8 cellular contexts compared by ENCODE assay signal in genomic region chr7:38342135-38342534, GRCh38.
A peak's percentile ranks its signal among the peaks of the same experiment; 100 is the strongest.
DNase-seq lines count a peak whose midpoint lies in the region; ATAC-seq, FAIRE-seq and TF ChIP-seq lines count a peak whose summit lies in the region.
"Not testable (repeated sequence)": the region's sequence is repeated elsewhere in the genome, so short reads cannot be mapped to it uniquely, and the experiment has no call there.

No MANE protein-coding gene starts in this region.

- H3K27ac Mint-ChIP-seq in CD4-positive, alpha-beta memory T cell: peak overlapping the region; percentile 23 to 89 (median 73)
- H3K27ac Mint-ChIP-seq in T-helper 1 cell treated with Interleukin-12 subunit alpha and Interleukin-12 subunit beta and Interleukin-4 antibody, amounts not matched to agents 30 μg/mL and 1 μg/mL, for 36 hours: peak overlapping the region; percentile 65
- H3K27ac Mint-ChIP-seq in activated CD4-positive, alpha-beta T cell treated with anti-CD3 and anti-CD28 coated beads, Interleukin-2, amount 10 ng/mL, durations not matched to agents 7 days and 5 days: peak overlapping the region; percentile 86
- H3K27ac Mint-ChIP-seq in activated T-helper 1 cell treated with anti-CD3 and anti-CD28 coated beads, Interleukin-12 subunit alpha, Interleukin-12 subunit beta, Interleukin-2, Interleukin-4 antibody, amounts not matched to agents 30 ng/mL and 10 ng/mL and 1 ng/mL, durations not matched to agents 14 hours and 24 hours and 36 hours: peak overlapping the region; percentile 73
- peak overlapping the region in 8 of 9 donors; percentile 77 to 91 (median 84) for H3K27ac Mint-ChIP-seq in naive thymus-derived CD4-positive, alpha-beta T cell

- H3K27me3 ChIP-seq in CD4-positive, alpha-beta memory T cell (ENCODE audit: insufficient read depth, low read length); K562 (ENCODE audit: control insufficient read depth in 2 of 2, insufficient read depth in 2 of 2, low read length in 2 of 2); naive thymus-derived CD4-positive, alpha-beta T cell (ENCODE audit: control insufficient read depth in 2 of 2, insufficient read depth in 2 of 2, low read length in 2 of 2); thymus (ENCODE audit: control insufficient read depth, insufficient read depth): not testable (repeated sequence)

- H2AFZ ChIP-seq in K562 (ENCODE audit: low read depth, low read length): peak overlapping the region; percentile 80

- not testable (repeated sequence) for H3K9me3 Mint-ChIP-seq in CD4-positive, alpha-beta memory T cell; T-helper 1 cell treated with Interleukin-12 subunit alpha and Interleukin-12 subunit beta and Interleukin-4 antibody, amounts not matched to agents 30 μg/mL and 1 μg/mL, for 36 hours; activated CD4-positive, alpha-beta T cell treated with anti-CD3 and anti-CD28 coated beads, Interleukin-2, amount 10 ng/mL, durations not matched to agents 7 days and 5 days; activated T-helper 1 cell treated with anti-CD3 and anti-CD28 coated beads, Interleukin-12 subunit alpha, Interleukin-12 subunit beta, Interleukin-2, Interleukin-4 antibody, amounts not matched to agents 30 ng/mL and 10 ng/mL and 1 ng/mL, durations not matched to agents 14 hours and 24 hours and 36 hours; naive thymus-derived CD4-positive, alpha-beta T cell

- CTCF ChIA-PET in CD4-positive, alpha-beta memory T cell (lab: Charles Lee; ENCODE audit: partially characterized antibody): interaction anchor here (0.9 to 7.2 kb wide), 3 partner anchors 21 to 124 kb away, joined by 5 to 79 read pairs (median 65); no protein-coding TSS in a partner anchor
- CTCF ChIA-PET in activated CD4-positive, alpha-beta T cell treated with anti-CD3 and anti-CD28 coated beads, Interleukin-2, amount 10 ng/mL, durations not matched to agents 7 days and 5 days (lab: Charles Lee): interaction anchor here (2.0 kb wide), 1 partner anchor 126 kb away, joined by 7 read pairs; no protein-coding TSS in a partner anchor
- CTCF ChIA-PET in K562 (lab: Yijun Ruan, JAX; ENCODE audit: low intra/inter-chr PET ratio): not testable (repeated sequence)
- CTCF ChIA-PET in naive thymus-derived CD4-positive, alpha-beta T cell (lab: Charles Lee): interaction anchor here (3.3 kb wide), 1 partner anchor 27 kb away, joined by 13 read pairs; no protein-coding TSS in a partner anchor

- peaks cover 45% of the 10 kb centered on the region for H3K4me1 ChIP-seq in CD4-positive, alpha-beta memory T cell (ENCODE audit: insufficient read depth, low read length)
- H3K4me1 ChIP-seq in K562 (replicated peaks in 1 of 2; ENCODE audit: control insufficient read depth in 2 of 2, insufficient read depth in 2 of 2, low read length in 2 of 2): peaks cover 16 to 23% of the 10 kb centered on the region in 2 experiments
- H3K4me1 ChIP-seq in naive thymus-derived CD4-positive, alpha-beta T cell (ENCODE audit: control insufficient read depth in 2 of 2, insufficient read depth in 2 of 2, low read length in 2 of 2): peaks cover 18 to 32% of the 10 kb centered on the region in 2 donors
- H3K4me1 ChIP-seq in thymus (ENCODE audit: control insufficient read depth, insufficient read depth, low read length): not testable (repeated sequence)

- H3K4me1 Mint-ChIP-seq in CD4-positive, alpha-beta memory T cell: peaks cover 26 to 59% (median 35%) of the 10 kb centered on the region in 4 donors
- H3K4me1 Mint-ChIP-seq in T-helper 1 cell treated with Interleukin-12 subunit alpha and Interleukin-12 subunit beta and Interleukin-4 antibody, amounts not matched to agents 30 μg/mL and 1 μg/mL, for 36 hours (ENCODE audit: low read depth): peaks cover 41% of the 10 kb centered on the region
- peaks cover 59% of the 10 kb centered on the region for H3K4me1 Mint-ChIP-seq in activated CD4-positive, alpha-beta T cell treated with anti-CD3 and anti-CD28 coated beads, Interleukin-2, amount 10 ng/mL, durations not matched to agents 7 days and 5 days
- peaks cover 48% of the 10 kb centered on the region for H3K4me1 Mint-ChIP-seq in activated T-helper 1 cell treated with anti-CD3 and anti-CD28 coated beads, Interleukin-12 subunit alpha, Interleukin-12 subunit beta, Interleukin-2, Interleukin-4 antibody, amounts not matched to agents 30 ng/mL and 10 ng/mL and 1 ng/mL, durations not matched to agents 14 hours and 24 hours and 36 hours (ENCODE audit: low read depth)
- H3K4me1 Mint-ChIP-seq in naive thymus-derived CD4-positive, alpha-beta T cell: peaks cover 28 to 65% (median 48%) of the 10 kb centered on the region in 7 donors

- H3K9ac ChIP-seq in K562 (ENCODE audit: insufficient read depth in 1 of 2, low read depth in 2 of 2, low read length in 2 of 2): peak overlapping the region; percentile 77 to 91

- POLR2A ChIA-PET in CD4-positive, alpha-beta memory T cell (lab: Charles Lee; ENCODE audit: partially characterized antibody); activated CD4-positive, alpha-beta T cell treated with anti-CD3 and anti-CD28 coated beads, Interleukin-2, amount 10 ng/mL, durations not matched to agents 7 days and 5 days (lab: Charles Lee); naive thymus-derived CD4-positive, alpha-beta T cell (lab: Charles Lee): not testable (repeated sequence)
- POLR2A ChIA-PET in K562 (lab: Yijun Ruan, JAX): interaction anchor here (0.6 to 1.5 kb wide), 3 partner anchors 10 to 341 kb away, joined by 3 to 5 read pairs (median 4); no protein-coding TSS in a partner anchor

- not testable (repeated sequence) for H3K27ac ChIP-seq in CD4-positive, alpha-beta memory T cell (ENCODE audit: low read depth, low read length)
- H3K27ac ChIP-seq in K562 (ENCODE audit: extremely low read depth, low read depth, low read length) (peak overlapping the region; percentile 77), thymus (ENCODE audit: low read depth) (peak overlapping the region; percentile 42)
- peak overlapping the region; percentile 7 for H3K27ac ChIP-seq in naive thymus-derived CD4-positive, alpha-beta T cell (ENCODE audit: low read depth, low read length)

- not testable (repeated sequence) for H4K20me1 ChIP-seq in K562 (replicated peaks; ENCODE audit: control insufficient read depth, insufficient read depth, low read length)

- peak overlapping the region; percentile 68 to 81 (median 74) for H3K4me3 Mint-ChIP-seq in CD4-positive, alpha-beta memory T cell
- H3K4me3 Mint-ChIP-seq in T-helper 1 cell treated with Interleukin-12 subunit alpha and Interleukin-12 subunit beta and Interleukin-4 antibody, amounts not matched to agents 30 μg/mL and 1 μg/mL, for 36 hours: peak overlapping the region; percentile 69
- H3K4me3 Mint-ChIP-seq in activated CD4-positive, alpha-beta T cell treated with anti-CD3 and anti-CD28 coated beads, Interleukin-2, amount 10 ng/mL, durations not matched to agents 7 days and 5 days: peak overlapping the region; percentile 60
- H3K4me3 Mint-ChIP-seq in activated T-helper 1 cell treated with anti-CD3 and anti-CD28 coated beads, Interleukin-12 subunit alpha, Interleukin-12 subunit beta, Interleukin-2, Interleukin-4 antibody, amounts not matched to agents 30 ng/mL and 10 ng/mL and 1 ng/mL, durations not matched to agents 14 hours and 24 hours and 36 hours: peak overlapping the region; percentile 83
- peak overlapping the region in 7 of 10 donors; percentile 21 to 74 (median 44) for H3K4me3 Mint-ChIP-seq in naive thymus-derived CD4-positive, alpha-beta T cell

- not testable (repeated sequence) for H3K36me3 Mint-ChIP-seq in CD4-positive, alpha-beta memory T cell; T-helper 1 cell treated with Interleukin-12 subunit alpha and Interleukin-12 subunit beta and Interleukin-4 antibody, amounts not matched to agents 30 μg/mL and 1 μg/mL, for 36 hours (ENCODE audit: low read depth); activated CD4-positive, alpha-beta T cell treated with anti-CD3 and anti-CD28 coated beads, Interleukin-2, amount 10 ng/mL, durations not matched to agents 7 days and 5 days (ENCODE audit: low read depth); activated T-helper 1 cell treated with anti-CD3 and anti-CD28 coated beads, Interleukin-12 subunit alpha, Interleukin-12 subunit beta, Interleukin-2, Interleukin-4 antibody, amounts not matched to agents 30 ng/mL and 10 ng/mL and 1 ng/mL, durations not matched to agents 14 hours and 24 hours and 36 hours (ENCODE audit: low read depth); naive thymus-derived CD4-positive, alpha-beta T cell

- not testable (repeated sequence) for TF ChIP-seq POLR2A in K562 (conservative IDR thresholded peaks at IDR 0.05)

- H3K36me3 ChIP-seq in CD4-positive, alpha-beta memory T cell (ENCODE audit: insufficient read depth, low read length); naive thymus-derived CD4-positive, alpha-beta T cell (ENCODE audit: control insufficient read depth in 2 of 3, insufficient read depth in 3 of 3, low read length in 3 of 3); thymus (ENCODE audit: control insufficient read depth, insufficient read depth): not testable (repeated sequence)
- peaks cover 20% of the 10 kb centered on the region; the same call in 2 of the 3 replicates for H3K36me3 ChIP-seq in K562 (ENCODE audit: control insufficient read depth, insufficient read depth, low read length)

- not testable (repeated sequence) for FAIRE-seq in K562 (lab: Jason Lieb, UNC)

- TF ChIP-seq RAD21 in K562 (CRISPR knock-in tag; conservative IDR thresholded peaks at IDR 0.05 in 1 of 2, IDR thresholded peaks at IDR 0.05 in 1 of 2): not testable (repeated sequence)

- intact Hi-C loops in CD4-positive, alpha-beta memory T cell (cut with micrococcal nuclease); activated T-helper 1 cell treated with anti-CD3 and anti-CD28 coated beads, Interleukin-12 subunit alpha, Interleukin-12 subunit beta, Interleukin-2, Interleukin-4 antibody, amounts not matched to agents 30 ng/mL and 10 ng/mL and 1 ng/mL, durations not matched to agents 14 hours and 24 hours and 36 hours (cut with micrococcal nuclease); K562 (cut with micrococcal nuclease); naive thymus-derived CD4-positive, alpha-beta T cell (cut with micrococcal nuclease): not testable (repeated sequence)

- H3K79me2 ChIP-seq in K562 (ENCODE audit: control insufficient read depth, insufficient read depth, low read length): peaks cover 93% of the 10 kb centered on the region

- BruUV-seq in K562 (replicated peaks; lab: Mats Ljungman, UMichigan): TSS peak; percentile 70

- H3K4me2 ChIP-seq in K562 (ENCODE audit: insufficient read depth, low read length): peak overlapping the region; percentile 94

- H3K9me3 ChIP-seq in CD4-positive, alpha-beta memory T cell (ENCODE audit: control insufficient read depth in 1 of 2, low read length in 2 of 2); K562 (replicated peaks; ENCODE audit: control insufficient read depth, insufficient read depth, low read depth, low read length); naive thymus-derived CD4-positive, alpha-beta T cell (ENCODE audit: control insufficient read depth in 2 of 3, low read length in 3 of 3); thymus (ENCODE audit: control insufficient read depth): not testable (repeated sequence)

- DNase-seq in CD4-positive, alpha-beta memory T cell; activated CD4-positive, alpha-beta T cell treated with anti-CD3 and anti-CD28 coated beads, Interleukin-2, amount 10 ng/mL, durations not matched to agents 7 days and 5 days; activated T-helper 1 cell treated with anti-CD3 and anti-CD28 coated beads, Interleukin-12 subunit alpha, Interleukin-12 subunit beta, Interleukin-2, Interleukin-4 antibody, amounts not matched to agents 30 ng/mL and 10 ng/mL and 1 ng/mL, durations not matched to agents 14 hours and 24 hours and 36 hours (ENCODE audit: low spot score); naive thymus-derived CD4-positive, alpha-beta T cell: not testable (repeated sequence)
- DNase-seq in Kasumi-1 (lab: John Stamatoyannopoulos, UW) (peak; percentile 56 to 59), K562 (ENCODE audit: extremely low read depth in 1 of 4, low spot score in 3 of 4) (peak in 1 of 4 experiments; percentile 67)

- H3K4me3 ChIP-seq in CD4-positive, alpha-beta memory T cell (ENCODE audit: low read length in 2 of 2); naive thymus-derived CD4-positive, alpha-beta T cell (ENCODE audit: low read length): not testable (repeated sequence)
- H3K4me3 ChIP-seq in K562: peak overlapping the region; percentile 50
- peak overlapping the region; percentile 23 for H3K4me3 ChIP-seq in thymus (ENCODE audit: low read length)

- TF ChIP-seq EP300 in K562 (IDR thresholded peaks at IDR 0.05; ENCODE audit: low read length): not testable (repeated sequence)

- TF ChIP-seq CTCF in K562 (IDR thresholded peaks at IDR 0.05 in 2 of 3, conservative IDR thresholded peaks at IDR 0.05 in 1 of 3; ENCODE audit: insufficient read depth in 2 of 3, low read depth in 1 of 3, low read length in 3 of 3): not testable (repeated sequence)

- ATAC-seq in K562; naive thymus-derived CD4-positive, alpha-beta T cell: not testable (repeated sequence)

- H3K27me3 Mint-ChIP-seq in CD4-positive, alpha-beta memory T cell; T-helper 1 cell treated with Interleukin-12 subunit alpha and Interleukin-12 subunit beta and Interleukin-4 antibody, amounts not matched to agents 30 μg/mL and 1 μg/mL, for 36 hours (ENCODE audit: low read depth); activated CD4-positive, alpha-beta T cell treated with anti-CD3 and anti-CD28 coated beads, Interleukin-2, amount 10 ng/mL, durations not matched to agents 7 days and 5 days; activated T-helper 1 cell treated with anti-CD3 and anti-CD28 coated beads, Interleukin-12 subunit alpha, Interleukin-12 subunit beta, Interleukin-2, Interleukin-4 antibody, amounts not matched to agents 30 ng/mL and 10 ng/mL and 1 ng/mL, durations not matched to agents 14 hours and 24 hours and 36 hours (ENCODE audit: insufficient read depth); naive thymus-derived CD4-positive, alpha-beta T cell: not testable (repeated sequence)

- in situ Hi-C loops in K562 (cut with MboI): not testable (repeated sequence)

- WGBS in K562 (ENCODE audit: insufficient coverage, low coverage, missing lambda C conversion rate): 0% methylated on average over 5 of the region's 5 CpGs
- WGBS in thymus: 53% methylated on average over 5 of the region's 5 CpGs

- H3K9me1 ChIP-seq in K562 (ENCODE audit: control insufficient read depth, insufficient read depth, low read length): not testable (repeated sequence)
